ENCODE assay signal across 8 cellular contexts in genomic region chr2:100416939-100417744, GRCh38. TPM values are rescaled to one million over a fixed set of nuclear protein-coding genes. Genes with fewer than 3 reads are reported as not detected.
A peak's percentile ranks its signal among the peaks of the same experiment; 100 is the strongest.
DNase-seq lines count a peak whose midpoint lies in the region; ATAC-seq and TF ChIP-seq lines count a peak whose summit lies in the region.

Gene CHST10, minus strand, starts transcription at chr2:100417668. Its CDS starts 10,993 bp downstream, at chr2:100406675.

- H3K9me3 ChIP-seq in esophagus (ENCODE audit: control insufficient read depth in 2 of 2, insufficient read depth in 1 of 2, low read depth in 1 of 2, low read length in 1 of 2) (no peaks in the 10 kb centered on the region), muscle layer of colon (ENCODE audit: low read length) (no peaks in the 10 kb centered on the region)

- TF ChIP-seq CTCF in AG09309 (IDR thresholded peaks at IDR 0.05; ENCODE audit: control insufficient read depth, insufficient read depth, low read depth, low read length, missing control alignments), result no peak

- WGBS in esophagus, 2 donors, result 0 to 1% methylated on average over 83 to 92 of the region's 92 CpGs

- H3K36me3 ChIP-seq in esophagus (ENCODE audit: control insufficient read depth in 2 of 2, insufficient read depth in 2 of 2, low read length in 1 of 2), result no peaks in the 10 kb centered on the region
- peaks cover 11% of the 10 kb centered on the region for H3K36me3 ChIP-seq in muscle layer of colon (ENCODE audit: insufficient read depth, low read length)

- H3K4me1 ChIP-seq in esophagus (ENCODE audit: control insufficient read depth in 2 of 2, insufficient read depth in 2 of 2, low read length in 1 of 2) (no peaks in the 10 kb centered on the region), muscle layer of colon (ENCODE audit: insufficient read depth, low read length) (peaks cover 16% of the 10 kb centered on the region)

- peak within 1 kb of the TSS; percentile 19 for H3K9ac ChIP-seq in muscle layer of colon (ENCODE audit: low read length)

- peak; percentile 87 for ATAC-seq in GM18909 (IDR thresholded peaks at IDR 0.05; ENCODE audit: poor library complexity, unreplicated experiment)
- peak; percentile 90 for ATAC-seq in HG03175 (IDR thresholded peaks at IDR 0.05; ENCODE audit: unreplicated experiment)

- DNase-seq in AG09309 (ENCODE audit: low read depth), result no peak
- peak; percentile 18 for DNase-seq in NCI-H82 treated with DMSO at 0.1 percent for 48 hours (lab: John Stamatoyannopoulos, UW; ENCODE audit: unreplicated experiment)
- peak; percentile 55 for DNase-seq in activated T-cell treated with anti-CD3 and anti-CD28 coated beads for 48 hours (ENCODE audit: low read depth)
- DNase-seq in stimulated activated CD8-positive, alpha-beta memory T cell treated with anti-CD3 and anti-CD28 coated beads, Interleukin-7, amount 100 ng/mL, for 4 hours (ENCODE audit: low read depth in 2 of 2), result peak; percentile 17 to 66

- H3K27ac ChIP-seq in esophagus (ENCODE audit: low read depth in 2 of 2, low read length in 1 of 2) (peak within 1 kb of the TSS; percentile 56 to 72), muscle layer of colon (ENCODE audit: low read depth, low read length) (peak within 1 kb of the TSS; percentile 70)

- H3K4me3 ChIP-seq in AG09309 (ENCODE audit: control insufficient read depth, low read depth, low read length) (peak within 1 kb of the TSS; percentile 75), esophagus (ENCODE audit: low read depth in 1 of 2, low read length in 2 of 2) (peak within 1 kb of the TSS; percentile 56 to 81), muscle layer of colon (ENCODE audit: low read depth in 1 of 2, low read length in 2 of 2) (peak within 1 kb of the TSS; percentile 78 to 82)

- H3K27me3 ChIP-seq in esophagus (ENCODE audit: control insufficient read depth in 1 of 2, insufficient read depth in 2 of 2, low read length in 2 of 2), result no peaks in the 10 kb centered on the region
- no peaks in the 10 kb centered on the region for H3K27me3 ChIP-seq in muscle layer of colon (ENCODE audit: control insufficient read depth in 1 of 2, insufficient read depth in 2 of 2, low read length in 2 of 2)

RNA-seq across cellular contexts. Expression of gene CHST10, which starts in this region (rescaled TPM):
- polyA plus RNA-seq in esophagus, result 1 to 10 TPM in 1 of 2 donors, under 1 TPM in 1; 0.81 to 1.3 TPM
